In the genomic region with DNA sequence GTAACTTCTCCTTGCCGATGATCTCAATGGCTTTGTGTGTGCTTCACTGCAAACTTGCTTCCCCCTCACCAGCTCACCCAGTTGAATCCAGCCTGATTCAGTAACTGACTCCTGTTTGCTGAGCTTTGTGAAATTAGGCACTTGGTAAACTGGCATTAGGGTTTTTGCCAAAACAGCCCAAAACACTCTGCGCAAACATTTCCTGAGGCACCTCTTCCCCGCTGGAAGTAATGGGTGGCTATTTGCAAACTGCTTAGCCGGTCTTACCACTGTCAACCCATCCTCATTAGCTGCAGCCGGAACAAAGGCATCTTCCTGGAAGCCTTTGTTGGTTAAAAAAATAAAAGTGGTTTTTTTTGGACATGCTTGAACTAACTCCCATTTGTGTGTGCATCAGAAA, we compare ENCODE assay signal across 25 cellular contexts.
"Had no signal": no experiment of that assay in that cellular context is flagged by ENCODE, and none has a peak within 500 bp of the region (broad histone marks: within the 10 kb centered on the region; RNA-seq: fewer than 3 reads in every experiment).

No MANE protein-coding gene starts in this region.

- H3K4me3 Mint-ChIP-seq: activated CD4-positive, alpha-beta memory T cell treated with anti-CD3 and anti-CD28 coated beads, Interleukin-2, amount 10 ng/mL, durations not matched to agents 7 days and 5 days; activated naive CD8-positive, alpha-beta T cell treated with anti-CD3 and anti-CD28 coated beads for 36 hours; activated T-helper 17 cell treated with anti-CD3 and anti-CD28 coated beads, Interleukin-2, amount 50 U/mL, for 72 hours; nephron had no signal

- H3K36me3 ChIP-seq: left lung, right atrium auricular region, transverse colon, uterus had no signal

- H3K27ac Mint-ChIP-seq: activated CD4-positive, alpha-beta memory T cell treated with anti-CD3 and anti-CD28 coated beads, Interleukin-2, amount 10 ng/mL, durations not matched to agents 7 days and 5 days; activated naive CD8-positive, alpha-beta T cell treated with anti-CD3 and anti-CD28 coated beads for 36 hours; activated T-helper 17 cell treated with anti-CD3 and anti-CD28 coated beads, Interleukin-2, amount 50 U/mL, for 72 hours; nephron had no signal

- H3K27me3 ChIP-seq: foreskin keratinocyte, left lung, right atrium auricular region, transverse colon, uterus had no signal

- DNase-seq: activated CD4-positive, alpha-beta memory T cell treated with anti-CD3 and anti-CD28 coated beads, Interleukin-2, amount 10 ng/mL, durations not matched to agents 7 days and 5 days; activated CD4-positive, alpha-beta T cell treated with anti-CD3 and anti-CD28 coated beads for 48 hours; activated CD4-positive, CD25-positive, alpha-beta regulatory T cell; activated naive CD4-positive, alpha-beta T cell; activated naive CD8-positive, alpha-beta T cell treated with anti-CD3 and anti-CD28 coated beads for 36 hours; activated T-cell treated with anti-CD3 and anti-CD28 coated beads, Interleukin-2, amount 50 U/mL, for 1 hour; amniotic stem cell; dermis blood vessel endothelial cell; effector memory CD4-positive, alpha-beta T cell; foreskin keratinocyte; hypothalamus; kidney; left lung; mammary epithelial cell; midbrain; occipital lobe; stimulated activated naive CD8-positive, alpha-beta T cell treated with anti-CD3 and anti-CD28 coated beads, Interleukin-15, Interleukin-2, amounts not matched to agents 100 U/mL and 50 U/mL, for 24 hours; substantia nigra; T-helper 9 cell; transverse colon; uterus had no signal

- H3K4me1 Mint-ChIP-seq: activated CD4-positive, alpha-beta memory T cell treated with anti-CD3 and anti-CD28 coated beads, Interleukin-2, amount 10 ng/mL, durations not matched to agents 7 days and 5 days; activated naive CD8-positive, alpha-beta T cell treated with anti-CD3 and anti-CD28 coated beads for 36 hours; activated T-helper 17 cell treated with anti-CD3 and anti-CD28 coated beads, Interleukin-2, amount 50 U/mL, for 72 hours had no signal

- ATAC-seq: activated T-helper 17 cell treated with anti-CD3 and anti-CD28 coated beads, Interleukin-2, amount 50 U/mL, for 72 hours; foreskin keratinocyte; left lung; stimulated activated naive CD8-positive, alpha-beta T cell treated with anti-CD3 and anti-CD28 coated beads, Interleukin-15, Interleukin-2, amounts not matched to agents 100 U/mL and 50 U/mL, for 24 hours had no signal

- H3K4me3 ChIP-seq: left lung, right atrium auricular region, skin epidermis, transverse colon, uterus had no signal

- H3K9me3 Mint-ChIP-seq: activated T-helper 17 cell treated with anti-CD3 and anti-CD28 coated beads, Interleukin-2, amount 50 U/mL, for 72 hours had no signal

- H3K36me3 Mint-ChIP-seq: activated naive CD8-positive, alpha-beta T cell treated with anti-CD3 and anti-CD28 coated beads for 36 hours had no signal

- H3K9me3 ChIP-seq: left lung, right atrium auricular region, transverse colon, uterus had no signal

- H3K4me1 ChIP-seq: foreskin keratinocyte, left lung, transverse colon had no signal

- H3K27ac ChIP-seq: foreskin keratinocyte, left lung, right atrium auricular region, transverse colon had no signal

- H3K27me3 Mint-ChIP-seq: activated T-helper 17 cell treated with anti-CD3 and anti-CD28 coated beads, Interleukin-2, amount 50 U/mL, for 72 hours had no signal

- FAIRE-seq: kidney had no signal
